Comparison of ENCODE assay signal across 2 cellular contexts in the genomic region with DNA sequence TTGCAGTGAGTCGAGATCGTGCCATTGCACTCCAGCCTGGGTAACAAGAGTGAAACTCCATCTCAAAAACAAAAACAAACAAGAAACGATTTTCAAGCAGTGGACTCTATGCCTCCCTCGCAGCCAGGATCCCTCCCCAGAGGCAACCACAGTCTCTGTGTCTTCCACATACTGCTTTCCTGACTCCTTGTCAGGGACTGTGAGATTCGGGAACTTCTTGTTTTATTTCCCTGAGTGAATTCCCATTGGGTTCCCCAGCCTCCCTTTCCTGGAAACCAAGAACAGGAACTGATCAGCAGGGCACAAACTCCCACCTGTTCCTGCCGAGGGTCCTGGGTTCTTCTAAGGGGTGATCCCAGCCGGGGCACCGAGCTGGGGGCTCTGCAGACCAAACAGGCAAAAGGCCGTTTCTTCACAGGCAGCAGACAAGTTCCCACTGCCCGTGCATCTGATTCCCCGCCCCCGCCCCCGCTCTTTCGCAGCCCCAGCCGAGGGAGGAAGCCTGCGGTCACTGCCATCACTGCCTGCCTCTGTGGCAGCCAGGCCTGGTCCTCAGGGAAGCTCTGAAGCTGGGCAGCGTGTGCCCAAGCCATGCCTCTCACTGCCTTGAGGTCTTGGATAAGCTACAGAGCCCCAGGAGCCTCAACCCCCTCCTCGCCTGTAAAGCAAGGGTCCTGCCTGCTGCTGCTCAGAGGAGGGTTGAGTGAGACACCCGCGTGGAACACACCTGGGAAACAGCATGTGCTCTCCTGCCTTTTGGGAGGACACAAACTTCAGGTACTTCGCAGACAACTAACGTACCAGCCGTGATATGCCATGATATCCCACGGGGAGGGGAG.
A peak's percentile ranks its signal among the peaks of the same experiment; 100 is the strongest.
TF ChIP-seq lines count a peak whose summit lies in the region.

No MANE protein-coding gene starts in this region.

TF ChIP-seq in IMR-90, 13 proteins besides CTCF, POLR2A, EP300 and RAD21:
- TF ChIP-seq NFE2L2 (IDR thresholded peaks at IDR 0.05; ENCODE audit: low read depth, low read length) = no peak
- no peak for TF ChIP-seq SMC3 (IDR thresholded peaks at IDR 0.05; ENCODE audit: low read depth, low read length)
- TF ChIP-seq CHD1 (IDR thresholded peaks at IDR 0.05; ENCODE audit: low read depth, low read length) = no peak
- TF ChIP-seq MAZ (IDR thresholded peaks at IDR 0.05; ENCODE audit: borderline replicate concordance, low read depth, low read length) = peak; percentile 16; the same call in 1 of the 2 replicates
- peak; percentile 34; the same call in 1 of the 2 replicates for TF ChIP-seq BHLHE40 (IDR thresholded peaks at IDR 0.05; ENCODE audit: low read depth, low read length)

TF ChIP-seq in endothelial cell of umbilical vein, 7 proteins besides CTCF, POLR2A, EP300 and RAD21:
- TF ChIP-seq, protein P1, sequence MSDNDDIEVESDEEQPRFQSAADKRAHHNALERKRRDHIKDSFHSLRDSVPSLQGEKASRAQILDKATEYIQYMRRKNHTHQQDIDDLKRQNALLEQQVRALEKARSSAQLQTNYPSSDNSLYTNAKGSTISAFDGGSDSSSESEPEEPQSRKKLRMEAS (IDR thresholded peaks at IDR 0.05; ENCODE audit: insufficient read depth, insufficient read length) = no peak
- no peak for TF ChIP-seq JUN (IDR thresholded peaks at IDR 0.05; ENCODE audit: borderline replicate concordance, insufficient read depth, insufficient read length, low read depth)
- TF ChIP-seq FOS (IDR thresholded peaks at IDR 0.05; ENCODE audit: borderline replicate concordance, insufficient read depth, low read length) = no peak
- TF ChIP-seq POLR2AphosphoS5 (IDR thresholded peaks at IDR 0.05; ENCODE audit: insufficient read depth, low read depth, low read length) = no peak
- no peak for TF ChIP-seq MYC (IDR thresholded peaks at IDR 0.05; ENCODE audit: low read depth, low read length)
- no peak for TF ChIP-seq EZH2 (IDR thresholded peaks at IDR 0.05; ENCODE audit: borderline replicate concordance, low read depth, low read length, severe bottlenecking)
- TF ChIP-seq GATA2 (IDR thresholded peaks at IDR 0.05; ENCODE audit: insufficient read depth, insufficient read length, low read depth, low read length) = no peak
